Comparison of ENCODE assay signal across 23 cellular contexts in genomic region chr5:158203256-158203655, GRCh38.
DNase-seq lines count a peak whose midpoint lies in the region; TF ChIP-seq lines count a peak whose summit lies in the region.
"Had no signal": no experiment of that assay in that cellular context is flagged by ENCODE, and none has a peak within 500 bp of the region (broad histone marks: within the 10 kb centered on the region; RNA-seq: fewer than 3 reads in every experiment).

No MANE protein-coding gene starts in this region.

- no peak overlapping the region for H3K4me3 ChIP-seq in foreskin fibroblast (ENCODE audit: low read depth in 1 of 2, low read length in 2 of 2)
- H3K4me3 ChIP-seq: GM12878, lung, ovary, skin epidermis, suprapubic skin, upper lobe of right lung had no signal

- no peak for TF ChIP-seq CTCF in foreskin fibroblast (IDR thresholded peaks at IDR 0.05; ENCODE audit: low read depth, low read length)

- DNase-seq in NCI-H1105 treated with DMSO at 0.1 percent for 48 hours (lab: John Stamatoyannopoulos, UW), result peak; percentile 26
- DNase-seq in NCI-H1105 (lab: John Stamatoyannopoulos, UW), result no peak
- peak; percentile 1 for DNase-seq in EH (ENCODE audit: low read depth)
- DNase-seq in NCI-H69 (lab: John Stamatoyannopoulos, UW), result peak; percentile 86
- peak; percentile 40 for DNase-seq in middle frontal gyrus (ENCODE audit: extremely low spot score, low spot score)
- no peak for DNase-seq in foreskin fibroblast
- DNase-seq in ureter (ENCODE audit: low spot score), result no peak
- DNase-seq in activated effector memory CD4-positive, alpha-beta T cell treated with anti-CD3 and anti-CD28 coated beads, Interleukin-2, amount 50 U/mL, for 16 hours, result no peak
- DNase-seq: activated CD4-positive, alpha-beta T cell treated with anti-CD3 and anti-CD28 coated beads for 48 hours; activated CD8-positive, alpha-beta memory T cell treated with anti-CD3 and anti-CD28 coated beads for 24 hours; effector CD4-positive, alpha-beta T cell; left cardiac atrium; NCI-H1436 treated with DMSO at 0.1 percent for 48 hours; NCI-H2171 treated with DMSO at 0.1 percent for 48 hours; NCI-H524 treated with DMSO at 0.1 percent for 48 hours; ovary; SIG-M5; stimulated activated naive CD4-positive, alpha-beta T cell; upper lobe of right lung had no signal

Comparison
In these comparisons a context has a peak if more than half of its experiments do, and no peak if none do; other contexts are left out.
1. DNase-seq: peak in NCI-H1105 treated with DMSO at 0.1 percent for 48 hours (single experiment), EH (single experiment), NCI-H69 (single experiment) and middle frontal gyrus (single experiment); none in NCI-H1105 (single experiment), foreskin fibroblast (0 of 2), ureter (single experiment) and activated effector memory CD4-positive, alpha-beta T cell treated with anti-CD3 and anti-CD28 coated beads, Interleukin-2, amount 50 U/mL, for 16 hours (single experiment).